ENCODE assay signal across 2 cellular contexts in the genomic region with DNA sequence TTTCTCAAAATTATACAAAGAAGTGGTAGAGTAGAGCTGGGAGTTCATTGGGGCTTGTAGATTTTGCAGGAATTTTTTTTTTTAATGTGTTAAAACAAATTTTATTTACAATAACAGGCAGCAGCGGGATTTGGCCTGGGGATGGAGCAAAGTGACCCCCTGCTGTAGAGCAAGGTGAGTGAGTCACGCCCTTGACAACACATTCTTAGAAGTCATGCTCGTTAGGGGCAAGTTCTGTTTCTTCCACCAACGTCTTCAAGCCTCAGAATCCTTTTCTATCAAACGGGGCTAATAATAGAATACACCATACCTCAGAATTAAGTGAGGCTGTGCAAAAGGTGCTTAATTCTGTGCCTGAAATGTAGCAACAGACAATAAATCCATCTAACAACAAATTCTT.
TF ChIP-seq lines count a peak whose summit lies in the region.

No MANE protein-coding gene starts in this region.

TF ChIP-seq in HepG2, 621 proteins besides CTCF, POLR2A, EP300 and RAD21 (continues in another document):
- TF ChIP-seq, protein P1, sequence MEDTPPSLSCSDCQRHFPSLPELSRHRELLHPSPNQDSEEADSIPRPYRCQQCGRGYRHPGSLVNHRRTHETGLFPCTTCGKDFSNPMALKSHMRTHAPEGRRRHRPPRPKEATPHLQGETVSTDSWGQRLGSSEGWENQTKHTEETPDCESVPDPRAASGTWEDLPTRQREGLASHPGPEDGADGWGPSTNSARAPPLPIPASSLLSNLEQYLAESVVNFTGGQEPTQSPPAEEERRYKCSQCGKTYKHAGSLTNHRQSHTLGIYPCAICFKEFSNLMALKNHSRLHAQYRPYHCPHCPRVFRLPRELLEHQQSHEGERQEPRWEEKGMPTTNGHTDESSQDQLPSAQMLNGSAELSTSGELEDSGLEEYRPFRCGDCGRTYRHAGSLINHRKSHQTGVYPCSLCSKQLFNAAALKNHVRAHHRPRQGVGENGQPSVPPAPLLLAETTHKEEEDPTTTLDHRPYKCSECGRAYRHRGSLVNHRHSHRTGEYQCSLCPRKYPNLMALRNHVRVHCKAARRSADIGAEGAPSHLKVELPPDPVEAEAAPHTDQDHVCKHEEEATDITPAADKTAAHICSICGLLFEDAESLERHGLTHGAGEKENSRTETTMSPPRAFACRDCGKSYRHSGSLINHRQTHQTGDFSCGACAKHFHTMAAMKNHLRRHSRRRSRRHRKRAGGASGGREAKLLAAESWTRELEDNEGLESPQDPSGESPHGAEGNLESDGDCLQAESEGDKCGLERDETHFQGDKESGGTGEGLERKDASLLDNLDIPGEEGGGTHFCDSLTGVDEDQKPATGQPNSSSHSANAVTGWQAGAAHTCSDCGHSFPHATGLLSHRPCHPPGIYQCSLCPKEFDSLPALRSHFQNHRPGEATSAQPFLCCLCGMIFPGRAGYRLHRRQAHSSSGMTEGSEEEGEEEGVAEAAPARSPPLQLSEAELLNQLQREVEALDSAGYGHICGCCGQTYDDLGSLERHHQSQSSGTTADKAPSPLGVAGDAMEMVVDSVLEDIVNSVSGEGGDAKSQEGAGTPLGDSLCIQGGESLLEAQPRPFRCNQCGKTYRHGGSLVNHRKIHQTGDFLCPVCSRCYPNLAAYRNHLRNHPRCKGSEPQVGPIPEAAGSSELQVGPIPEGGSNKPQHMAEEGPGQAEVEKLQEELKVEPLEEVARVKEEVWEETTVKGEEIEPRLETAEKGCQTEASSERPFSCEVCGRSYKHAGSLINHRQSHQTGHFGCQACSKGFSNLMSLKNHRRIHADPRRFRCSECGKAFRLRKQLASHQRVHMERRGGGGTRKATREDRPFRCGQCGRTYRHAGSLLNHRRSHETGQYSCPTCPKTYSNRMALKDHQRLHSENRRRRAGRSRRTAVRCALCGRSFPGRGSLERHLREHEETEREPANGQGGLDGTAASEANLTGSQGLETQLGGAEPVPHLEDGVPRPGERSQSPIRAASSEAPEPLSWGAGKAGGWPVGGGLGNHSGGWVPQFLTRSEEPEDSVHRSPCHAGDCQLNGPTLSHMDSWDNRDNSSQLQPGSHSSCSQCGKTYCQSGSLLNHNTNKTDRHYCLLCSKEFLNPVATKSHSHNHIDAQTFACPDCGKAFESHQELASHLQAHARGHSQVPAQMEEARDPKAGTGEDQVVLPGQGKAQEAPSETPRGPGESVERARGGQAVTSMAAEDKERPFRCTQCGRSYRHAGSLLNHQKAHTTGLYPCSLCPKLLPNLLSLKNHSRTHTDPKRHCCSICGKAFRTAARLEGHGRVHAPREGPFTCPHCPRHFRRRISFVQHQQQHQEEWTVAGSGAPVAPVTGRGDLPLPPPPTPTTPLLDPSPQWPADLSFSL (CRISPR knock-in tag; IDR thresholded peaks at IDR 0.05) = no peak
- no peak for TF ChIP-seq NFIC (IDR thresholded peaks at IDR 0.05; ENCODE audit: low read length)
- TF ChIP-seq HOXA5 (CRISPR knock-in tag; IDR thresholded peaks at IDR 0.05) = no peak
- no peak for TF ChIP-seq REL (CRISPR knock-in tag; conservative IDR thresholded peaks at IDR 0.05)
- TF ChIP-seq, protein P2, sequence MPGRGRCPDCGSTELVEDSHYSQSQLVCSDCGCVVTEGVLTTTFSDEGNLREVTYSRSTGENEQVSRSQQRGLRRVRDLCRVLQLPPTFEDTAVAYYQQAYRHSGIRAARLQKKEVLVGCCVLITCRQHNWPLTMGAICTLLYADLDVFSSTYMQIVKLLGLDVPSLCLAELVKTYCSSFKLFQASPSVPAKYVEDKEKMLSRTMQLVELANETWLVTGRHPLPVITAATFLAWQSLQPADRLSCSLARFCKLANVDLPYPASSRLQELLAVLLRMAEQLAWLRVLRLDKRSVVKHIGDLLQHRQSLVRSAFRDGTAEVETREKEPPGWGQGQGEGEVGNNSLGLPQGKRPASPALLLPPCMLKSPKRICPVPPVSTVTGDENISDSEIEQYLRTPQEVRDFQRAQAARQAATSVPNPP (CRISPR knock-in tag; IDR thresholded peaks at IDR 0.05) = no peak
- no peak for TF ChIP-seq ZNF7 (CRISPR knock-in tag; IDR thresholded peaks at IDR 0.05)
- TF ChIP-seq, protein P3, sequence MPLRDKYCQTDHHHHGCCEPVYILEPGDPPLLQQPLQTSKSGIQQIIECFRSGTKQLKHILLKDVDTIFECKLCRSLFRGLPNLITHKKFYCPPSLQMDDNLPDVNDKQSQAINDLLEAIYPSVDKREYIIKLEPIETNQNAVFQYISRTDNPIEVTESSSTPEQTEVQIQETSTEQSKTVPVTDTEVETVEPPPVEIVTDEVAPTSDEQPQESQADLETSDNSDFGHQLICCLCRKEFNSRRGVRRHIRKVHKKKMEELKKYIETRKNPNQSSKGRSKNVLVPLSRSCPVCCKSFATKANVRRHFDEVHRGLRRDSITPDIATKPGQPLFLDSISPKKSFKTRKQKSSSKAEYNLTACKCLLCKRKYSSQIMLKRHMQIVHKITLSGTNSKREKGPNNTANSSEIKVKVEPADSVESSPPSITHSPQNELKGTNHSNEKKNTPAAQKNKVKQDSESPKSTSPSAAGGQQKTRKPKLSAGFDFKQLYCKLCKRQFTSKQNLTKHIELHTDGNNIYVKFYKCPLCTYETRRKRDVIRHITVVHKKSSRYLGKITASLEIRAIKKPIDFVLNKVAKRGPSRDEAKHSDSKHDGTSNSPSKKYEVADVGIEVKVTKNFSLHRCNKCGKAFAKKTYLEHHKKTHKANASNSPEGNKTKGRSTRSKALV (CRISPR knock-in tag; IDR thresholded peaks at IDR 0.05) = no peak
- no peak for TF ChIP-seq IKZF4 (CRISPR knock-in tag; IDR thresholded peaks at IDR 0.05; ENCODE audit: borderline replicate concordance, low read depth, not compliant biosample characterization)
- no peak for TF ChIP-seq ZNF329 (CRISPR knock-in tag; IDR thresholded peaks at IDR 0.05; ENCODE audit: low read depth)
- TF ChIP-seq, protein P4, sequence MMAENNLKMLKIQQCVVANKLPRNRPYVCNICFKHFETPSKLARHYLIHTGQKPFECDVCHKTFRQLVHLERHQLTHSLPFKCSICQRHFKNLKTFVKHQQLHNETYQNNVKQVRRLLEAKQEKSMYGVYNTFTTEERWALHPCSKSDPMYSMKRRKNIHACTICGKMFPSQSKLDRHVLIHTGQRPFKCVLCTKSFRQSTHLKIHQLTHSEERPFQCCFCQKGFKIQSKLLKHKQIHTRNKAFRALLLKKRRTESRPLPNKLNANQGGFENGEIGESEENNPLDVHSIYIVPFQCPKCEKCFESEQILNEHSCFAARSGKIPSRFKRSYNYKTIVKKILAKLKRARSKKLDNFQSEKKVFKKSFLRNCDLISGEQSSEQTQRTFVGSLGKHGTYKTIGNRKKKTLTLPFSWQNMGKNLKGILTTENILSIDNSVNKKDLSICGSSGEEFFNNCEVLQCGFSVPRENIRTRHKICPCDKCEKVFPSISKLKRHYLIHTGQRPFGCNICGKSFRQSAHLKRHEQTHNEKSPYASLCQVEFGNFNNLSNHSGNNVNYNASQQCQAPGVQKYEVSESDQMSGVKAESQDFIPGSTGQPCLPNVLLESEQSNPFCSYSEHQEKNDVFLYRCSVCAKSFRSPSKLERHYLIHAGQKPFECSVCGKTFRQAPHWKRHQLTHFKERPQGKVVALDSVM (CRISPR knock-in tag; IDR thresholded peaks at IDR 0.05) = no peak

TF ChIP-seq in K562, 482 proteins besides CTCF, POLR2A, EP300 and RAD21:
- TF ChIP-seq STAT5A (IDR thresholded peaks at IDR 0.05; ENCODE audit: borderline replicate concordance, low read length) (0 out of 2 replicates have a peak, but pooled peaks have one; percentile 4), JUND (IDR thresholded peaks at IDR 0.05; ENCODE audit: borderline replicate concordance, low read depth, low read length) (peak; percentile 13; the same call in 1 of the 2 replicates), JUND (tag; IDR thresholded peaks at IDR 0.05; ENCODE audit: borderline replicate concordance, low read depth, low read length) (no peak), TEAD4 (IDR thresholded peaks at IDR 0.05; ENCODE audit: low read length) (no peak), TEAD4 (CRISPR knock-in tag; IDR thresholded peaks at IDR 0.05; ENCODE audit: borderline replicate concordance) (no peak)
